Comparison of ENCODE assay signal across 15 cellular contexts in the genomic region with DNA sequence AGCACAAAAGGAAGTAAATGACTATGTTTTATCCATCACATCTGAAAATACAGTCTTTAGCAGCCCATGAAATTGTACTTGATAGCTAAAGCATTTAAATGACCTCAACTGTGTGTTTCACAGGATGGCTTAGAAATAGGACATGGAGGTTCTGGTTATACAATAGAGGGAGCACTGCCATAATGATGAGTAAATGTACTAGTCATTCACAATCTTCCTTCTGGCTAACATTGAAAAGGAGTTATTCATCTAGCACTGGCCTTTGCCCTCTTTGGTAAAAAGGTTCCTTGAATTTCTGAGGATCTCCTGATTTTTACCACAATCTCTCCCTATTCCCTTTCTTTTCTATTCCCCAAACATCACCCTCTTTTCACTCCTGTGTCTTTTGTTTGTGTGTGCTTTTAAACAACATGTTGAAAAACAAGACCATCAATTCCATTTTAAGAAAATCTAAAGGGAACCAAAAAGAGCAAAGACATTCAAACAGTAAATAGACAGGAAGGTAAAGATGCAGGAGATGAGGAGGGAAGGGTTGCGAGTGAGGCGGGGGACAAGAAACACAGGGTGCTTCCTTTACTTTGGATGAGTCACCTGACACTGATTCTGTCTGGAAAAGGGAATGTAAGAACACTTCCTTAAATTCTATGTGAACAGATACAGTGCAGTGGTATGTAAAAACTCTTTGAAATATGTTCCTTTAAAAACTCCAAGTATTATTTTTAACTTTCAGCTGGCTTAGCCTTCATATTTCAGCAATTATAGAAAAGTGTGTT.
A peak's percentile ranks its signal among the peaks of the same experiment; 100 is the strongest.
DNase-seq lines count a peak whose midpoint lies in the region; ATAC-seq, FAIRE-seq and TF ChIP-seq lines count a peak whose summit lies in the region.
"Had no signal": no experiment of that assay in that cellular context is flagged by ENCODE, and none has a peak within 500 bp of the region (broad histone marks: within the 10 kb centered on the region; RNA-seq: fewer than 3 reads in every experiment).

No MANE protein-coding gene starts in this region.

- no peaks in the 10 kb centered on the region for H3K36me3 Mint-ChIP-seq in activated naive CD4-positive, alpha-beta T cell treated with anti-CD3 and anti-CD28 coated beads for 36 hours (ENCODE audit: low read depth)

- no peak for FAIRE-seq in bronchial epithelial cell (lab: Jason Lieb, UNC)

- H3K36me3 ChIP-seq in bronchial epithelial cell (ENCODE audit: control insufficient read depth, insufficient read depth, low read length) (no peaks in the 10 kb centered on the region), lower lobe of right lung (no peaks in the 10 kb centered on the region)
- H3K36me3 ChIP-seq in effector memory CD4-positive, alpha-beta T cell (ENCODE audit: control insufficient read depth, insufficient read depth, low read length), result no peaks in the 10 kb centered on the region
- H3K36me3 ChIP-seq: BLaER1 had no signal

- H3K27me3 Mint-ChIP-seq in activated naive CD4-positive, alpha-beta T cell treated with anti-CD3 and anti-CD28 coated beads for 36 hours (ENCODE audit: low read depth), result no peaks in the 10 kb centered on the region
- H3K27me3 Mint-ChIP-seq: progenitor cell of endocrine pancreas had no signal

- H3K4me1 Mint-ChIP-seq in activated naive CD4-positive, alpha-beta T cell treated with anti-CD3 and anti-CD28 coated beads for 36 hours (ENCODE audit: low read depth), result no peaks in the 10 kb centered on the region

- no peak overlapping the region for H3K4me3 Mint-ChIP-seq in activated naive CD4-positive, alpha-beta T cell treated with anti-CD3 and anti-CD28 coated beads for 36 hours

- H3K27ac ChIP-seq in lower lobe of right lung, result no peak overlapping the region
- no peak overlapping the region for H3K27ac ChIP-seq in effector memory CD4-positive, alpha-beta T cell (ENCODE audit: insufficient read depth, low read length, poor library complexity, severe bottlenecking)
- H3K27ac ChIP-seq: BLaER1 had no signal

- no peak for ATAC-seq in lower lobe of right lung
- ATAC-seq: HCT116 had no signal

- intact Hi-C loops in lower lobe of right lung (cut with DNase I), result no loop called here
- intact Hi-C loops in activated naive CD4-positive, alpha-beta T cell treated with anti-CD3 and anti-CD28 coated beads for 36 hours (cut with micrococcal nuclease), result no loop called here

- no peaks in the 10 kb centered on the region for H3K9me3 Mint-ChIP-seq in activated naive CD4-positive, alpha-beta T cell treated with anti-CD3 and anti-CD28 coated beads for 36 hours

- TF ChIP-seq CTCF in AG10803 (conservative IDR thresholded peaks at IDR 0.05; ENCODE audit: low read length), result no peak
- no peak for TF ChIP-seq CTCF in bronchial epithelial cell (IDR thresholded peaks at IDR 0.05; ENCODE audit: insufficient read depth, low read length, severe bottlenecking)
- TF ChIP-seq CTCF in lower lobe of right lung (IDR thresholded peaks at IDR 0.05), result no peak

- H3K27ac Mint-ChIP-seq in activated naive CD4-positive, alpha-beta T cell treated with anti-CD3 and anti-CD28 coated beads for 36 hours, result no peak overlapping the region
- H3K27ac Mint-ChIP-seq: progenitor cell of endocrine pancreas had no signal

- no peak overlapping the region for H3K4me3 ChIP-seq in AG10803 (ENCODE audit: low read length)
- no peak overlapping the region for H3K4me3 ChIP-seq in bronchial epithelial cell (ENCODE audit: low read depth, low read length)
- no peak overlapping the region for H3K4me3 ChIP-seq in lower lobe of right lung
- no peak overlapping the region for H3K4me3 ChIP-seq in effector memory CD4-positive, alpha-beta T cell (ENCODE audit: insufficient read depth, low read depth, low read length, poor library complexity, severe bottlenecking)
- H3K4me3 ChIP-seq: BLaER1 had no signal

- H3K27me3 ChIP-seq in bronchial epithelial cell (ENCODE audit: control insufficient read depth, insufficient read depth, low read length) (no peaks in the 10 kb centered on the region), lower lobe of right lung (ENCODE audit: low read depth) (no peaks in the 10 kb centered on the region)
- no peaks in the 10 kb centered on the region for H3K27me3 ChIP-seq in effector memory CD4-positive, alpha-beta T cell (replicated peaks; ENCODE audit: control insufficient read depth, insufficient read depth, low read length, poor library complexity, severe bottlenecking)
- H3K27me3 ChIP-seq: BLaER1 had no signal

- peak; percentile 70 for DNase-seq in AG10803 (ENCODE audit: low read depth)
- peak; percentile 74 for DNase-seq in LHCN-M2 (ENCODE audit: low read depth)
- DNase-seq in bronchial epithelial cell (ENCODE audit: low read depth), result peak; percentile 92
- peak; percentile 10 for DNase-seq in kidney glomerular epithelial cell (lab: John Stamatoyannopoulos, UW)
- no peak for DNase-seq in activated naive CD4-positive, alpha-beta T cell treated with Interleukin-2 at 50 U/mL for 16 hours
- no peak for DNase-seq in lower lobe of right lung
- no peak for DNase-seq in effector memory CD4-positive, alpha-beta T cell
- DNase-seq in activated naive CD4-positive, alpha-beta T cell treated with anti-CD3 and anti-CD28 coated beads for 36 hours, result no peak
- DNase-seq: activated CD4-positive, alpha-beta T cell treated with anti-CD3 and anti-CD28 coated beads for 1 hour; activated T-cell treated with anti-CD3 and anti-CD28 coated beads, Interleukin-2, amount 50 U/mL, for 1 hour; anterior cingulate cortex; NCI-H1092 treated with DMSO at 0.1 percent for 48 hours had no signal

- no peaks in the 10 kb centered on the region for H3K4me1 ChIP-seq in lower lobe of right lung
- no peaks in the 10 kb centered on the region for H3K4me1 ChIP-seq in effector memory CD4-positive, alpha-beta T cell (ENCODE audit: control insufficient read depth, insufficient read depth, low read length, poor library complexity, severe bottlenecking)
- H3K4me1 ChIP-seq: BLaER1 had no signal

- H3K9me3 ChIP-seq in lower lobe of right lung, result no peaks in the 10 kb centered on the region
- no peaks in the 10 kb centered on the region for H3K9me3 ChIP-seq in effector memory CD4-positive, alpha-beta T cell (ENCODE audit: control insufficient read depth, low read length)
- H3K9me3 ChIP-seq: BLaER1 had no signal

- CTCF ChIA-PET in activated naive CD4-positive, alpha-beta T cell treated with anti-CD3 and anti-CD28 coated beads for 36 hours (lab: Charles Lee), result no interaction called here

Comparison
In these comparisons a context has a peak if more than half of its experiments do, and no peak if none do; other contexts are left out.
1. DNase-seq: peak in AG10803 (single experiment), LHCN-M2 (single experiment), bronchial epithelial cell (single experiment) and kidney glomerular epithelial cell (single experiment); none in activated naive CD4-positive, alpha-beta T cell treated with Interleukin-2 at 50 U/mL for 16 hours (single experiment), lower lobe of right lung (single experiment), effector memory CD4-positive, alpha-beta T cell (0 of 3) and activated naive CD4-positive, alpha-beta T cell treated with anti-CD3 and anti-CD28 coated beads for 36 hours (single experiment).